Comparison of ENCODE assay signal across 12 cellular contexts in genomic region chr6:30573113-30573512, GRCh38. TPM values are rescaled to one million over a fixed set of nuclear protein-coding genes. Genes with fewer than 3 reads are reported as not detected.
DNase-seq lines count a peak whose midpoint lies in the region; ATAC-seq and TF ChIP-seq lines count a peak whose summit lies in the region.
"Had no signal": no experiment of that assay in that cellular context is flagged by ENCODE, and none has a peak within 500 bp of the region (broad histone marks: within the 10 kb centered on the region; RNA-seq: fewer than 3 reads in every experiment).

No MANE protein-coding gene starts in this region.

- TF ChIP-seq CTCF in HFF-Myc (IDR thresholded peaks at IDR 0.05; ENCODE audit: low read depth, low read length, missing control alignments) (no peak), esophagus muscularis mucosa (IDR thresholded peaks at IDR 0.05) (no peak)

- ATAC-seq in naive B cell (ENCODE audit: low read depth in 2 of 2) (no peak), HG03432 (IDR thresholded peaks at IDR 0.05; ENCODE audit: unreplicated experiment) (no peak)

- DNase-seq in HFF-Myc (ENCODE audit: extremely low read depth, low read depth) = no peak
- no peak for DNase-seq in naive B cell
- DNase-seq in esophagus muscularis mucosa (ENCODE audit: extremely low spot score) = no peak
- no peak for DNase-seq in GOT3 (lab: John Stamatoyannopoulos, UW)
- no peak for DNase-seq in RKO (ENCODE audit: low spot score)
- DNase-seq: Caco-2, KG1, NCI-H226, WERI-Rb-1 had no signal

- intact Hi-C loops in esophagus muscularis mucosa (cut with DNase I) = no loop called here

- H3K27me3 Mint-ChIP-seq in activated naive CD8-positive, alpha-beta T cell = no peaks in the 10 kb centered on the region
- no peaks in the 10 kb centered on the region for H3K27me3 Mint-ChIP-seq in naive B cell

- H3K27ac Mint-ChIP-seq in activated naive CD8-positive, alpha-beta T cell = peak overlapping the region; percentile 99
- H3K27ac Mint-ChIP-seq in naive B cell = peak overlapping the region in 5 of 6 donors; percentile 56 to 100 (median 96)

- no peaks in the 10 kb centered on the region for H3K27me3 ChIP-seq in BLaER1 treated with 17β-estradiol and CSF1 and Interleukin-3, amounts not matched to agents 10 nM and 100 nM
- no peaks in the 10 kb centered on the region for H3K27me3 ChIP-seq in esophagus muscularis mucosa

- peaks cover 40 to 58% (median 44%) of the 10 kb centered on the region in 10 experiments for H3K4me1 ChIP-seq in BLaER1 treated with 17β-estradiol and CSF1 and Interleukin-3, amounts not matched to agents 10 nM and 100 nM
- H3K4me1 ChIP-seq in esophagus muscularis mucosa = peaks cover 25 to 53% (median 40%) of the 10 kb centered on the region in 4 donors

- H4K20me1 ChIP-seq in BLaER1 treated with 17β-estradiol and CSF1 and Interleukin-3, amounts not matched to agents 10 nM and 100 nM = peaks cover 50 to 67% (median 66%) of the 10 kb centered on the region in 11 experiments; a peak in 21 of 22 replicates

- H3K4me3 Mint-ChIP-seq in activated naive CD8-positive, alpha-beta T cell = peak overlapping the region; percentile 92
- H3K4me3 Mint-ChIP-seq in naive B cell = peak overlapping the region in 6 of 8 donors; percentile 33 to 100 (median 80)

- H3K9me3 ChIP-seq in BLaER1 treated with 17β-estradiol and CSF1 and Interleukin-3, amounts not matched to agents 10 nM and 100 nM (replicated peaks in 1 of 11) = no peaks in the 10 kb centered on the region
- H3K9me3 ChIP-seq in esophagus muscularis mucosa = no peaks in the 10 kb centered on the region
- H3K9me3 ChIP-seq: Caco-2 had no signal

- H3K27ac ChIP-seq in BLaER1 treated with 17β-estradiol and CSF1 and Interleukin-3, amounts not matched to agents 10 nM and 100 nM = no peak overlapping the region
- no peak overlapping the region for H3K27ac ChIP-seq in esophagus muscularis mucosa (replicated peaks in 1 of 4)

- H3K9ac ChIP-seq in BLaER1 treated with 17β-estradiol and CSF1 and Interleukin-3, amounts not matched to agents 10 nM and 100 nM = peak overlapping the region; percentile 83 to 95 (median 91); a peak in 21 of 22 replicates

- H3K4me3 ChIP-seq in BLaER1 treated with 17β-estradiol and CSF1 and Interleukin-3, amounts not matched to agents 10 nM and 100 nM = peak overlapping the region in 7 of 10 experiments; percentile 69 to 86 (median 78); a peak in 10 of 20 replicates
- H3K4me3 ChIP-seq in HFF-Myc (replicated peaks; ENCODE audit: low read depth, low read length) (peak overlapping the region; percentile 68), esophagus muscularis mucosa (no peak overlapping the region)

- H3K9me3 Mint-ChIP-seq in activated naive CD8-positive, alpha-beta T cell (ENCODE audit: low read depth) = no peaks in the 10 kb centered on the region
- H3K9me3 Mint-ChIP-seq in naive B cell = no peaks in the 10 kb centered on the region

- H3K4me2 ChIP-seq in BLaER1 treated with 17β-estradiol and CSF1 and Interleukin-3, amounts not matched to agents 10 nM and 100 nM = peak overlapping the region; percentile 88 to 97 (median 95)

- H3K36me3 ChIP-seq in BLaER1 treated with 17β-estradiol and CSF1 and Interleukin-3, amounts not matched to agents 10 nM and 100 nM = peaks cover 19 to 58% (median 52%) of the 10 kb centered on the region in 11 experiments
- peaks cover 9 to 26% (median 20%) of the 10 kb centered on the region in 4 donors for H3K36me3 ChIP-seq in esophagus muscularis mucosa

- peaks cover 16% of the 10 kb centered on the region for H3K36me3 Mint-ChIP-seq in activated naive CD8-positive, alpha-beta T cell
- peaks cover 8 to 18% of the 10 kb centered on the region in 2 donors for H3K36me3 Mint-ChIP-seq in naive B cell

- TF ChIP-seq POLR2A in esophagus muscularis mucosa (IDR thresholded peaks at IDR 0.05; ENCODE audit: low read depth) = no peak

- 59% methylated on average over 4 of the region's 4 CpGs for WGBS in esophagus muscularis mucosa

- H3K4me1 Mint-ChIP-seq in activated naive CD8-positive, alpha-beta T cell (ENCODE audit: low read depth) = peaks cover 79% of the 10 kb centered on the region
- H3K4me1 Mint-ChIP-seq in naive B cell = peaks cover 59 to 62% (median 60%) of the 10 kb centered on the region in 3 donors

- TF ChIP-seq EP300 in esophagus muscularis mucosa (IDR thresholded peaks at IDR 0.05) = no peak

RNA-seq across cellular contexts. Expression of gene ABCF1, which starts 1.9 kb away (rescaled TPM):
- 10 to 100 TPM; 11.5 to 31.0 (median 19.3) TPM for polyA plus RNA-seq in naive B cell (ENCODE audit: low read depth in 6 of 6)
- total RNA-seq in esophagus muscularis mucosa = 10 to 100 TPM; 39.0 to 60.8 (median 51.4) TPM

RNA-seq across cellular contexts. Expression of gene PRR3, which starts 16.0 kb away (rescaled TPM):
- polyA plus RNA-seq in naive B cell (ENCODE audit: low read depth in 6 of 6) = 10 to 100 TPM in 4 of 6 donors, 1 to 10 TPM in 2; 8.1 to 14.2 (median 11.2) TPM
- total RNA-seq in esophagus muscularis mucosa = 10 to 100 TPM in 1 of 4 donors, 1 to 10 TPM in 3; 3.8 to 10.6 (median 4.5) TPM

RNA-seq across cellular contexts. Expression of gene GNL1, which starts 16.8 kb away (rescaled TPM):
- 10 to 100 TPM; 23.8 to 47.4 (median 36.8) TPM for polyA plus RNA-seq in naive B cell (ENCODE audit: low read depth in 6 of 6)
- total RNA-seq in esophagus muscularis mucosa = 10 to 100 TPM; 30.3 to 53.5 (median 36.1) TPM

RNA-seq across cellular contexts. Expression of gene PPP1R10, which starts 43.9 kb away (rescaled TPM):
- polyA plus RNA-seq in naive B cell (ENCODE audit: low read depth in 6 of 6) = 10 to 100 TPM in 5 of 6 donors, 1 to 10 TPM in 1; 7.8 to 27.9 (median 25.9) TPM
- total RNA-seq in esophagus muscularis mucosa = 10 to 100 TPM; 24.5 to 53.6 (median 37.9) TPM

RNA-seq across cellular contexts. Expression of gene MRPS18B, which starts 44.5 kb away (rescaled TPM):
- polyA plus RNA-seq in naive B cell (ENCODE audit: low read depth in 6 of 6) = 100 to 1,000 TPM; 101 to 221 (median 142) TPM
- 10 to 100 TPM; 36.0 to 41.8 (median 40.0) TPM for total RNA-seq in esophagus muscularis mucosa

Comparison
In these comparisons a context has a peak if more than half of its experiments do, and no peak if none do; other contexts are left out.
1. H3K4me3 ChIP-seq: peak in BLaER1 treated with 17β-estradiol and CSF1 and Interleukin-3, amounts not matched to agents 10 nM and 100 nM (7 of 10) and HFF-Myc (single experiment); none in esophagus muscularis mucosa (0 of 4).